8 cellular contexts compared by ENCODE assay signal in genomic region chr9:504921-505821, GRCh38. TPM values are rescaled to one million over a fixed set of nuclear protein-coding genes. Genes with fewer than 3 reads are reported as not detected.
DNase-seq lines count a peak whose midpoint lies in the region; ATAC-seq and TF ChIP-seq lines count a peak whose summit lies in the region.

No MANE protein-coding gene starts in this region.

- H3K4me1 ChIP-seq in BLaER1 = peaks cover 11% of the 10 kb centered on the region

- H3K9me3 ChIP-seq in BLaER1 = no peaks in the 10 kb centered on the region

- no peaks in the 10 kb centered on the region for H3K27me3 Mint-ChIP-seq in activated naive CD4-positive, alpha-beta T cell treated with anti-CD3 and anti-CD28 coated beads for 36 hours (ENCODE audit: low read depth)

- no peak for TF ChIP-seq CTCF in omental fat pad (IDR thresholded peaks at IDR 0.05)

- H3K4me2 ChIP-seq in BLaER1 = peak overlapping the region; percentile 99

- intact Hi-C loops in activated naive CD4-positive, alpha-beta T cell treated with anti-CD3 and anti-CD28 coated beads for 36 hours (cut with micrococcal nuclease) = loop anchor here (1.0 to 5.0 kb wide), 6 partner anchors 13 to 228 kb away; no protein-coding TSS in a partner anchor
- intact Hi-C loops in Right ventricle myocardium inferior (cut with DNase I) = loop anchor here (1.0 to 5.0 kb wide), 6 partner anchors 35 to 257 kb away; no protein-coding TSS in a partner anchor

- peak overlapping the region; percentile 60 for H3K9ac ChIP-seq in BLaER1

- peaks cover 48% of the 10 kb centered on the region for H3K27me3 ChIP-seq in BLaER1

- CTCF ChIA-PET in activated naive CD4-positive, alpha-beta T cell treated with anti-CD3 and anti-CD28 coated beads for 36 hours (lab: Charles Lee) = interaction anchor here (0.7 to 2.0 kb wide), 4 partner anchors 10 to 35 kb away, joined by 3 to 7 read pairs (median 3); no protein-coding TSS in a partner anchor

- no peaks in the 10 kb centered on the region for H3K9me3 Mint-ChIP-seq in activated naive CD4-positive, alpha-beta T cell treated with anti-CD3 and anti-CD28 coated beads for 36 hours

- H3K4me3 ChIP-seq in BLaER1 = peak overlapping the region; percentile 77

- ATAC-seq in GM19395 (IDR thresholded peaks at IDR 0.05; ENCODE audit: unreplicated experiment) (peak; percentile 29), HG03460 (IDR thresholded peaks at IDR 0.05; ENCODE audit: unreplicated experiment) (peak; percentile 27), Right ventricle myocardium inferior (peak; percentile 33), omental fat pad (ENCODE audit: low FRiP score) (peak; percentile 36)

- no peaks in the 10 kb centered on the region for H3K36me3 ChIP-seq in BLaER1

- H3K36me3 Mint-ChIP-seq in activated naive CD4-positive, alpha-beta T cell treated with anti-CD3 and anti-CD28 coated beads for 36 hours (ENCODE audit: low read depth) = no peaks in the 10 kb centered on the region

- H4K20me1 ChIP-seq in BLaER1 = peaks cover 4% of the 10 kb centered on the region; the same call in 1 of the 2 replicates

- peaks cover 30% of the 10 kb centered on the region for H3K4me1 Mint-ChIP-seq in activated naive CD4-positive, alpha-beta T cell treated with anti-CD3 and anti-CD28 coated beads for 36 hours (ENCODE audit: low read depth)

- H3K27ac Mint-ChIP-seq in activated naive CD4-positive, alpha-beta T cell treated with anti-CD3 and anti-CD28 coated beads for 36 hours = no peak overlapping the region

- no peak overlapping the region for H3K27ac ChIP-seq in BLaER1

- peak overlapping the region; percentile 70 for H3K4me3 Mint-ChIP-seq in activated naive CD4-positive, alpha-beta T cell treated with anti-CD3 and anti-CD28 coated beads for 36 hours

- peak; percentile 14 for DNase-seq in activated naive CD4-positive, alpha-beta T cell treated with anti-CD3 and anti-CD28 coated beads for 36 hours
- no peak for DNase-seq in Right ventricle myocardium inferior (ENCODE audit: missing footprints)
- no peak for DNase-seq in omental fat pad (ENCODE audit: low spot score)
- no peak for DNase-seq in NCI-H1436 (lab: John Stamatoyannopoulos, UW)
- no peak for DNase-seq in NOMO-1 treated with dmso at 0.1 percent for 144 hours (lab: John Stamatoyannopoulos, UW; ENCODE audit: unreplicated experiment)

RNA-seq across cellular contexts. Expression of gene KANK1, which starts 0.7 kb away (rescaled TPM):
- total RNA-seq in activated naive CD4-positive, alpha-beta T cell treated with anti-CD3 and anti-CD28 coated beads for 36 hours = 1 to 10 TPM; 8.4 to 8.7 TPM
- total RNA-seq in Right ventricle myocardium inferior (153 TPM), omental fat pad (100 to 1,000 TPM in 2 of 4 donors, 10 to 100 TPM in 2; 49.7 to 117 (median 99.9) TPM)

Comparison
In these comparisons a context has a peak if more than half of its experiments do, and no peak if none do; other contexts are left out.
1. RNA of gene KANK1, which starts 0.7 kb away (total RNA-seq): 153 TPM in Right ventricle myocardium inferior (single experiment) and 49.7 to 117 TPM in omental fat pad; 8.4 to 8.7 TPM in activated naive CD4-positive, alpha-beta T cell treated with anti-CD3 and anti-CD28 coated beads for 36 hours; every median in the first group is over 4 times any median in the second.
2. Peak in every context shown above with its lines, with median percentiles within 50 percentile points of each other: ATAC-seq.